Comparison of ENCODE assay signal across 20 cellular contexts in genomic region chr3:107897471-107898180, GRCh38.
DNase-seq lines count a peak whose midpoint lies in the region; ATAC-seq and TF ChIP-seq lines count a peak whose summit lies in the region.
"Had no signal": no experiment of that assay in that cellular context is flagged by ENCODE, and none has a peak within 500 bp of the region (broad histone marks: within the 10 kb centered on the region; RNA-seq: fewer than 3 reads in every experiment).

No MANE protein-coding gene starts in this region.

- H3K27ac Mint-ChIP-seq in progenitor cell of endocrine pancreas: no peak overlapping the region
- H3K27ac Mint-ChIP-seq: nephron progenitor cell had no signal

- H3K9me1 ChIP-seq in IMR-90 (ENCODE audit: insufficient read depth, low read length): 0 out of 2 replicates have a peak, but pooled peaks cover 7% of the 10 kb centered on the region

- POLR2A ChIA-PET in IMR-90 (lab: Charles Lee; ENCODE audit: unreplicated experiment): no interaction called here

- H2BK15ac ChIP-seq in IMR-90 (ENCODE audit: low read depth, low read length): no peak overlapping the region

- H3K36me3 Mint-ChIP-seq in progenitor cell of endocrine pancreas (ENCODE audit: insufficient read depth): no peaks in the 10 kb centered on the region

- H3K27me3 ChIP-seq in IMR-90 (ENCODE audit: control insufficient read depth, insufficient read depth, low read length) (peaks cover 8% of the 10 kb centered on the region), upper lobe of right lung (peaks cover 12% of the 10 kb centered on the region)
- H3K27me3 ChIP-seq: breast epithelium, right lobe of liver had no signal

- no peaks in the 10 kb centered on the region for H4K20me1 ChIP-seq in IMR-90 (ENCODE audit: insufficient read depth, low read length)

- H3K4me3 ChIP-seq in IMR-90 (ENCODE audit: insufficient read depth, low read depth, low read length) (no peak overlapping the region), upper lobe of right lung (no peak overlapping the region)
- H3K4me3 ChIP-seq: breast epithelium, dorsolateral prefrontal cortex, lower lobe of right lung, right lobe of liver had no signal

- no peak overlapping the region for H3K56ac ChIP-seq in IMR-90 (ENCODE audit: extremely low read depth, insufficient read depth, low read length)

- no peak overlapping the region for H3K18ac ChIP-seq in IMR-90 (ENCODE audit: low read depth, low read length)

- H3K9me3 ChIP-seq in IMR-90 (ENCODE audit: control insufficient read depth, insufficient read depth, low read length): no peaks in the 10 kb centered on the region
- no peaks in the 10 kb centered on the region for H3K9me3 ChIP-seq in upper lobe of right lung
- H3K9me3 ChIP-seq: breast epithelium, lower lobe of right lung, right lobe of liver had no signal

- peaks cover 7% of the 10 kb centered on the region for H3K27me3 Mint-ChIP-seq in progenitor cell of endocrine pancreas

- H3K4me1 ChIP-seq in IMR-90 (ENCODE audit: control insufficient read depth, insufficient read depth, low read length) (peaks cover 4% of the 10 kb centered on the region; the same call in 1 of the 2 replicates), upper lobe of right lung (no peaks in the 10 kb centered on the region)
- H3K4me1 ChIP-seq: breast epithelium, lower lobe of right lung, right lobe of liver had no signal

- H3K4me1 Mint-ChIP-seq in progenitor cell of endocrine pancreas (ENCODE audit: low read depth): peaks cover 3% of the 10 kb centered on the region

- H4K5ac ChIP-seq in IMR-90 (ENCODE audit: low read depth, low read length): no peak overlapping the region

- in situ Hi-C loops in IMR-90 (cut with MboI; ENCODE audit: low sequenced_read_pairs): no loop called here

- no peak overlapping the region for H3K4ac ChIP-seq in IMR-90 (ENCODE audit: low read depth, low read length)

- H2BK20ac ChIP-seq in IMR-90 (ENCODE audit: low read depth, low read length): no peak overlapping the region

- TF ChIP-seq CTCF in IMR-90 (conservative IDR thresholded peaks at IDR 0.05; ENCODE audit: low read depth, low read length): no peak
- TF ChIP-seq CTCF in upper lobe of right lung (IDR thresholded peaks at IDR 0.05): no peak
- TF ChIP-seq CTCF in progenitor cell of endocrine pancreas (IDR thresholded peaks at IDR 0.05; ENCODE audit: unreplicated experiment): no peak

- no peak for TF ChIP-seq POLR2A in IMR-90 (IDR thresholded peaks at IDR 0.05; ENCODE audit: low read depth, low read length)

- no TSS peak for BruUV-seq in IMR-90 (replicated peaks; lab: Mats Ljungman, UMichigan)

- dilution Hi-C loops in IMR-90 (cut with HindIII; ENCODE audit: low sequenced_read_pairs, unreplicated experiment): no loop called here

- ATAC-seq in IMR-90 (ENCODE audit: low read depth): peak; percentile 51; the same call in 1 of the 2 replicates
- no peak for ATAC-seq in upper lobe of right lung
- no peak for ATAC-seq in GM19328 (IDR thresholded peaks at IDR 0.05; ENCODE audit: unreplicated experiment)
- ATAC-seq: lower lobe of right lung, right lobe of liver had no signal

- no peak overlapping the region for H3K14ac ChIP-seq in IMR-90 (replicated peaks; ENCODE audit: low read depth, low read length)

- H3K9me3 Mint-ChIP-seq in progenitor cell of endocrine pancreas (ENCODE audit: low read depth): peaks cover 1% of the 10 kb centered on the region
- H3K9me3 Mint-ChIP-seq: nephron progenitor cell had no signal

- H3K27ac ChIP-seq in IMR-90 (ENCODE audit: insufficient read depth, low read length) (no peak overlapping the region), upper lobe of right lung (no peak overlapping the region)
- H3K27ac ChIP-seq: breast epithelium, dorsolateral prefrontal cortex, lower lobe of right lung, right lobe of liver had no signal

- H3K4me2 ChIP-seq in IMR-90 (ENCODE audit: low read depth, low read length): no peak overlapping the region

- no peak overlapping the region for H2AFZ ChIP-seq in IMR-90 (replicated peaks; ENCODE audit: low read length, poor library complexity)

- no peak overlapping the region for H2BK120ac ChIP-seq in IMR-90 (ENCODE audit: low read depth, low read length)

- H3K79me1 ChIP-seq in IMR-90 (ENCODE audit: low read depth in 1 of 2, low read length in 2 of 2): no peaks in the 10 kb centered on the region

- H3K23ac ChIP-seq in IMR-90 (ENCODE audit: low read depth, low read length): peak overlapping the region; percentile 23; the same call in 1 of the 2 replicates

- H3K36me3 ChIP-seq in IMR-90 (ENCODE audit: control insufficient read depth, insufficient read depth, low read length) (no peaks in the 10 kb centered on the region), upper lobe of right lung (no peaks in the 10 kb centered on the region)
- H3K36me3 ChIP-seq: breast epithelium, lower lobe of right lung, right lobe of liver had no signal

- H3K9ac ChIP-seq in IMR-90 (ENCODE audit: low read depth, low read length): no peak overlapping the region

- TF ChIP-seq RAD21 in IMR-90 (IDR thresholded peaks at IDR 0.05; ENCODE audit: low read length): no peak

- H4K8ac ChIP-seq in IMR-90 (ENCODE audit: low read depth in 2 of 2, low read length in 2 of 2): peak overlapping the region in 1 of 2 experiments; percentile 21; a peak in 1 of 4 replicates

- 50% methylated on average over 2 of the region's 5 CpGs; no CpG with 5 or more reads in 1 of the 2 experiments for WGBS in IMR-90 (ENCODE audit: extremely low coverage in 2 of 2, insufficient read length in 1 of 2), 2 experiments

- intact Hi-C loops in IMR-90 (cut with micrococcal nuclease) (no loop called here), upper lobe of right lung (cut with DNase I) (no loop called here)

- no peak overlapping the region for H4K91ac ChIP-seq in IMR-90 (ENCODE audit: insufficient read depth, low read depth, low read length)

- CTCF ChIA-PET in IMR-90 (lab: Yijun Ruan, JAX): interaction anchor here (1.7 kb wide), 1 partner anchor 30 kb away, joined by 5 read pairs; no protein-coding TSS in a partner anchor

- H2AK9ac ChIP-seq in IMR-90 (replicated peaks; ENCODE audit: low read depth, low read length, poor library complexity): no peak overlapping the region

- no peak overlapping the region for H2BK5ac ChIP-seq in IMR-90 (ENCODE audit: low read depth, low read length, poor library complexity, severe bottlenecking)

- H3K4me3 Mint-ChIP-seq in progenitor cell of endocrine pancreas (ENCODE audit: low read depth): no peak overlapping the region
- H3K4me3 Mint-ChIP-seq: nephron progenitor cell had no signal

- no peak overlapping the region for H2AK5ac ChIP-seq in IMR-90 (ENCODE audit: low read depth, low read length)

- DNase-seq in EH (ENCODE audit: low read depth): peak; percentile 45
- DNase-seq in IMR-90: peak; percentile 41
- peak; percentile 69 for DNase-seq in NCI-H69 (lab: John Stamatoyannopoulos, UW)
- DNase-seq in kidney glomerular epithelial cell (lab: John Stamatoyannopoulos, UW): peak; percentile 20
- DNase-seq in dermis blood vessel endothelial cell: no peak
- DNase-seq in upper lobe of right lung: no peak
- no peak for DNase-seq in progenitor cell of endocrine pancreas (ENCODE audit: low spot score, unreplicated experiment)
- DNase-seq: activated CD4-positive, alpha-beta T cell treated with anti-CD3 and anti-CD28 coated beads for 48 hours; activated naive CD4-positive, alpha-beta T cell treated with anti-CD3 and anti-CD28 coated beads, Interleukin-2, amount 50 U/mL, for 16 hours; activated T-cell treated with anti-CD3 and anti-CD28 coated beads for 4 hours; dorsolateral prefrontal cortex; KG1; lower lobe of right lung; nephron progenitor cell; right lobe of liver; SHP77 treated with DMSO at 0.1 percent for 48 hours; stimulated activated CD4-positive, alpha-beta T cell treated with anti-CD3 and anti-CD28 coated beads, Interleukin-2, amount 100 ng/mL, for 24 hours; substantia nigra had no signal

TF ChIP-seq in IMR-90, 13 proteins besides CTCF, POLR2A, EP300 and RAD21:
- TF ChIP-seq SMC3 (IDR thresholded peaks at IDR 0.05; ENCODE audit: low read depth, low read length) (no peak), MXI1 (IDR thresholded peaks at IDR 0.05; ENCODE audit: borderline replicate concordance, low read depth, low read length) (no peak), MAZ (IDR thresholded peaks at IDR 0.05; ENCODE audit: borderline replicate concordance, low read depth, low read length) (no peak), USF2 (IDR thresholded peaks at IDR 0.05; ENCODE audit: low read depth, low read length) (no peak), ELK1 (IDR thresholded peaks at IDR 0.05; ENCODE audit: borderline replicate concordance, low read depth, low read length) (no peak), CEBPB (IDR thresholded peaks at IDR 0.05; ENCODE audit: low read depth, low read length) (no peak), BHLHE40 (IDR thresholded peaks at IDR 0.05; ENCODE audit: low read depth, low read length) (no peak), NFE2L2 (IDR thresholded peaks at IDR 0.05; ENCODE audit: low read depth, low read length) (no peak), RCOR1 (IDR thresholded peaks at IDR 0.05; ENCODE audit: insufficient replicate concordance, low read length) (no peak), RFX5 (IDR thresholded peaks at IDR 0.05; ENCODE audit: low read depth, low read length) (no peak), FOS (IDR thresholded peaks at IDR 0.05; ENCODE audit: low read depth, low read length) (no peak), CHD1 (IDR thresholded peaks at IDR 0.05; ENCODE audit: low read depth, low read length) (no peak), MAFK (IDR thresholded peaks at IDR 0.05; ENCODE audit: low read depth, low read length) (no peak)

Comparison
In these comparisons a context has a peak if more than half of its experiments do, and no peak if none do; other contexts are left out.
1. DNase-seq: peak in EH (single experiment), IMR-90 (single experiment), NCI-H69 (single experiment) and kidney glomerular epithelial cell (single experiment); none in dermis blood vessel endothelial cell (single experiment), upper lobe of right lung (single experiment) and progenitor cell of endocrine pancreas (single experiment).